ENCODE assay signal across 8 cellular contexts in the genomic region with DNA sequence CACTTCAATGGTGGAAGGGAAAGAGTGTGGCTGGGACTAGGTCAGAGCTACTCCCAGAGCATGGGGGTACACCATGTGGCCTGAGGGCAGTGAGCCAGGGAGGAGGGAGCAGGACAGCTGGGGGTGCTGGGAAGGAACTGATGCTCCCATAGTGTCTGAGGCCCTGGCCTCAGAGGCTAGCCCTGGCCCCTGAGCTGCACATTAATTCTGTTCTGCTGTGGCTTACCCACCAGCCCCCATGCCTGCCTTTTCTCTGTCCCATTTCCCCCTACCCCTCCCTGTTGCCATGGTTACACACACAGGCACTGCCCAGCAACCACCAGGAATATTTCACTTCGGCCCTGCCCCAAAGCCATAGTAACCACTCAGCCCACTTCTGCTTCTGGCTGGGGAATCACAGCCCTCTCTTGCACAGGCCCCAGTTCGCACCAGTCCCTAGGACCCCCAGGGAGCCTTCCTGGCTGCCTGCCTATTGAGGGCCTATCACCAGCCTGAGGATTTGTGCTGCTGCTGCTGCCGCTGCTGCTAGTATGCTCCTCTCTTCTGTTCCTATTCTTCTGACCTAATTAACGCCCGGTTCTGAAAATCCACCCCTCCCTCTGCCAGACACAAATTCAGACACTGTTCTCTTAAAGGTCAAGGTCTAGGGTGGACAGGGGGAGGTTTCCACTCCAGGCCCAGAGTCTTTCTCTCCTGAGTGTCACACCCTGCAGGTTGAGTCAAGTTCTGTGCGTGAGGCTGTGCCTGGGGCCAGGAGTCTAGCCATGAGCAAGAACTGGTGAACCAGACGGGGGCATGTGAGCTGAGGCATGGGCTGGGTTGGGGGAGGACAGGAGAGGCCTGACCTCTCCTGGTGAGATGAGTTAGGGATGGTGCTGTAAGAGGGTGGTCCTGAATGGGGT.
DNase-seq lines count a peak whose midpoint lies in the region; ATAC-seq, FAIRE-seq and TF ChIP-seq lines count a peak whose summit lies in the region.

No MANE protein-coding gene starts in this region.

- H3K27ac Mint-ChIP-seq in IgD-negative memory B cell (peak overlapping the region; percentile 39 to 93 (median 85)), astrocyte (ENCODE audit: unreplicated experiment) (peak overlapping the region; percentile 94)

- H3K4me1 ChIP-seq in ACC112 (ENCODE audit: control insufficient read depth, insufficient read depth, low read length, unreplicated experiment): peaks cover 23% of the 10 kb centered on the region
- peaks cover 24% of the 10 kb centered on the region for H3K4me1 ChIP-seq in astrocyte (ENCODE audit: insufficient read depth, low read length)
- H3K4me1 ChIP-seq in tibial nerve: peaks cover 0 to 65% (median 18%) of the 10 kb centered on the region in 4 donors

- TF ChIP-seq CTCF in astrocyte (IDR thresholded peaks at IDR 0.05; ENCODE audit: insufficient read depth, low read depth, low read length): no peak
- no peak for TF ChIP-seq CTCF in tibial nerve (IDR thresholded peaks at IDR 0.05)

- DNase-seq in astrocyte (ENCODE audit: low read depth) (no peak), left colon (peak in 1 of 2 donors; percentile 33), tibial nerve (ENCODE audit: low spot score in 2 of 2) (no peak), NOMO-1 treated with dmso at 0.1 percent for 144 hours (lab: John Stamatoyannopoulos, UW; ENCODE audit: unreplicated experiment) (no peak), germinal center (ENCODE audit: low spot score) (no peak)

- no peaks in the 10 kb centered on the region for H3K27me3 Mint-ChIP-seq in IgD-negative memory B cell
- no peaks in the 10 kb centered on the region for H3K27me3 Mint-ChIP-seq in astrocyte (ENCODE audit: low read depth, unreplicated experiment)

- H3K27ac ChIP-seq in ACC112 (ENCODE audit: low read depth, low read length) (peak overlapping the region; percentile 16; the same call in 1 of the 2 replicates), astrocyte (ENCODE audit: low read depth, low read length) (peak overlapping the region; percentile 35), tibial nerve (peak overlapping the region in 3 of 4 donors; percentile 10 to 74 (median 60))

- no peaks in the 10 kb centered on the region for H4K20me1 ChIP-seq in astrocyte (ENCODE audit: insufficient read depth, low read length)

- ATAC-seq in left colon (peak; percentile 50), GM18858 (IDR thresholded peaks at IDR 0.05; ENCODE audit: unreplicated experiment) (no peak)

- no peak for TF ChIP-seq EP300 in tibial nerve (IDR thresholded peaks at IDR 0.05)

- H3K9me3 ChIP-seq in astrocyte (ENCODE audit: insufficient read depth, low read depth, low read length) (no peaks in the 10 kb centered on the region), tibial nerve (no peaks in the 10 kb centered on the region)

- H3K27me3 ChIP-seq in ACC112 (ENCODE audit: insufficient read depth, low read length) (no peaks in the 10 kb centered on the region), astrocyte (ENCODE audit: insufficient read depth, low read length) (no peaks in the 10 kb centered on the region), tibial nerve (no peaks in the 10 kb centered on the region)

- H3K9me3 Mint-ChIP-seq in IgD-negative memory B cell (no peaks in the 10 kb centered on the region), astrocyte (ENCODE audit: unreplicated experiment) (no peaks in the 10 kb centered on the region)

- H3K9ac ChIP-seq in astrocyte (ENCODE audit: low read length): peak overlapping the region; percentile 42

- peak overlapping the region; percentile 30 for H3K4me2 ChIP-seq in astrocyte (ENCODE audit: low read length)

- H3K4me3 Mint-ChIP-seq in IgD-negative memory B cell (peak overlapping the region in 1 of 4 donors; percentile 16), astrocyte (ENCODE audit: unreplicated experiment) (peak overlapping the region; percentile 50)

- H3K4me1 Mint-ChIP-seq in IgD-negative memory B cell (peaks cover 0 to 9% (median 0%) of the 10 kb centered on the region in 3 donors), astrocyte (ENCODE audit: low read depth, unreplicated experiment) (peaks cover 29% of the 10 kb centered on the region)

- H3K36me3 ChIP-seq in ACC112 (ENCODE audit: insufficient read depth, low read length) (peaks cover 12% of the 10 kb centered on the region), astrocyte (ENCODE audit: insufficient read depth, low read length) (peaks cover 10% of the 10 kb centered on the region), tibial nerve (peaks cover 0 to 36% (median 7%) of the 10 kb centered on the region in 3 donors)

- H3K79me2 ChIP-seq in ACC112 (ENCODE audit: control insufficient read depth, insufficient read depth, low read length, unreplicated experiment) (no peaks in the 10 kb centered on the region), astrocyte (ENCODE audit: insufficient read depth, low read length) (no peaks in the 10 kb centered on the region)

- intact Hi-C loops in left colon (cut with DNase I, micrococcal nuclease): no loop called here

- FAIRE-seq in astrocyte (lab: Jason Lieb, UNC): no peak

- H2AFZ ChIP-seq in ACC112 (ENCODE audit: low read length, unreplicated experiment) (no peak overlapping the region), astrocyte (ENCODE audit: low read depth, low read length) (no peak overlapping the region)

- 40 to 55% methylated on average over 7 of the region's 7 CpGs for WGBS in tibial nerve, 2 donors

- H3K36me3 Mint-ChIP-seq in IgD-negative memory B cell (peaks cover 2% of the 10 kb centered on the region), astrocyte (ENCODE audit: low read depth, unreplicated experiment) (peaks cover 27% of the 10 kb centered on the region)

- no peak for TF ChIP-seq POLR2A in tibial nerve (IDR thresholded peaks at IDR 0.05)

- H3K4me3 ChIP-seq in ACC112 (ENCODE audit: low read depth, low read length) (no peak overlapping the region), astrocyte (ENCODE audit: insufficient read depth, low read depth, low read length) (no peak overlapping the region), tibial nerve (no peak overlapping the region)
